23 cellular contexts compared by ENCODE assay signal in genomic region chr3:37925157-37925556, GRCh38.
A peak's percentile ranks its signal among the peaks of the same experiment; 100 is the strongest.
DNase-seq lines count a peak whose midpoint lies in the region; ATAC-seq and TF ChIP-seq lines count a peak whose summit lies in the region.
"Had no signal": no experiment of that assay in that cellular context is flagged by ENCODE, and none has a peak within 500 bp of the region (broad histone marks: within the 10 kb centered on the region; RNA-seq: fewer than 3 reads in every experiment).

No MANE protein-coding gene starts in this region.

- peaks cover 0 to 10% of the 10 kb centered on the region in 2 experiments for H3K36me3 ChIP-seq in SK-N-SH (replicated peaks in 1 of 2; ENCODE audit: control insufficient read depth in 1 of 2, insufficient read depth in 2 of 2, low read length in 1 of 2)
- no peaks in the 10 kb centered on the region for H3K36me3 ChIP-seq in thoracic aorta
- H3K36me3 ChIP-seq: brain microvascular endothelial cell, HAP-1 had no signal

- H3K27me3 ChIP-seq in SK-N-SH (ENCODE audit: insufficient read depth) = no peaks in the 10 kb centered on the region
- H3K27me3 ChIP-seq in thoracic aorta (replicated peaks; ENCODE audit: insufficient read depth) = no peaks in the 10 kb centered on the region
- H3K27me3 ChIP-seq: brain microvascular endothelial cell had no signal

- no peak overlapping the region for H3K4me2 ChIP-seq in SK-N-SH

- H3K4me3 ChIP-seq in SK-N-SH (ENCODE audit: low read depth in 2 of 2, low read length in 1 of 2) (no peak overlapping the region), thoracic aorta (no peak overlapping the region)
- H3K4me3 ChIP-seq: HAP-1 had no signal

- H3K9ac ChIP-seq in SK-N-SH = no peak overlapping the region

- no peak for DNase-seq in SK-N-SH
- no peak for DNase-seq in caudate nucleus (lab: John Stamatoyannopoulos, UW)
- DNase-seq in mesenteric fat pad (ENCODE audit: low spot score) = peak; percentile 28
- no peak for DNase-seq in thoracic aorta (ENCODE audit: low spot score)
- no peak for DNase-seq in effector memory CD8-positive, alpha-beta T cell
- DNase-seq in NCI-H446 treated with DMSO at 0.1 percent for 48 hours (lab: John Stamatoyannopoulos, UW) = no peak
- DNase-seq in NCI-H748 (lab: John Stamatoyannopoulos, UW; ENCODE audit: unreplicated experiment) = no peak
- DNase-seq: activated B cell treated with CpG ODN at 0.5 μM for 24 hours; activated CD8-positive, alpha-beta T cell treated with anti-CD3 and anti-CD28 coated beads, Interleukin-2, amount 10 ng/mL, durations not matched to agents 7 days and 5 days; activated T-cell treated with anti-CD3 and anti-CD28 coated beads, Interleukin-2, amount 50 U/mL, for 4 hours; AML-193; brain microvascular endothelial cell; head of caudate nucleus; KBM-7; mesendoderm; NCI-H2029 treated with DMSO at 0.1 percent for 48 hours; NCI-H524; retina; SHP77 had no signal

- H3K27me3 Mint-ChIP-seq in effector memory CD8-positive, alpha-beta T cell = peaks cover 0 to 8% of the 10 kb centered on the region in 2 donors
- H3K27me3 Mint-ChIP-seq: activated B cell treated with CpG ODN at 0.5 μM for 24 hours; activated naive CD4-positive, alpha-beta T cell treated with anti-CD3 and anti-CD28 coated beads, Interleukin-2, amount 50 U/mL, for 24 hours; stimulated activated naive CD8-positive, alpha-beta T cell treated with anti-CD3 and anti-CD28 coated beads, Interleukin-15, Interleukin-2, amounts not matched to agents 100 ng/mL and 50 ng/mL, for 24 hours had no signal

- peaks cover 60% of the 10 kb centered on the region for H3K79me2 ChIP-seq in SK-N-SH (ENCODE audit: insufficient read depth)

- H3K9me2 ChIP-seq in SK-N-SH = no peaks in the 10 kb centered on the region

- TF ChIP-seq CTCF in SK-N-SH (IDR thresholded peaks at IDR 0.05) (no peak), thoracic aorta (IDR thresholded peaks at IDR 0.05) (no peak)

- no peaks in the 10 kb centered on the region for H3F3A ChIP-seq in SK-N-SH (replicated peaks; ENCODE audit: insufficient read depth)

- no peaks in the 10 kb centered on the region for H3K9me3 ChIP-seq in SK-N-SH
- no peaks in the 10 kb centered on the region for H3K9me3 ChIP-seq in thoracic aorta
- H3K9me3 ChIP-seq: HAP-1 had no signal

- H3K4me1 ChIP-seq in SK-N-SH (ENCODE audit: control insufficient read depth in 1 of 2, insufficient read depth in 2 of 2, low read depth in 1 of 2, low read length in 1 of 2) = peaks cover 20 to 41% of the 10 kb centered on the region in 2 experiments; a peak in 3 of 4 replicates
- H3K4me1 ChIP-seq in thoracic aorta (ENCODE audit: control insufficient read depth in 1 of 2, low read depth in 2 of 2) = peaks cover 43 to 83% of the 10 kb centered on the region in 2 donors
- H3K4me1 ChIP-seq: HAP-1 had no signal

- CTCF ChIA-PET in SK-N-SH (lab: Yijun Ruan, JAX) = interaction anchor here (2.4 kb wide), 1 partner anchor 10 kb away, joined by 7 read pairs; no protein-coding TSS in a partner anchor

- POLR2A ChIA-PET in SK-N-SH (lab: Yijun Ruan, JAX) = no interaction called here

- no peak for TF ChIP-seq RAD21 in SK-N-SH (IDR thresholded peaks at IDR 0.05; ENCODE audit: low read length)

- H3K27ac ChIP-seq in SK-N-SH (ENCODE audit: low read depth in 2 of 2, low read length in 1 of 2) (no peak overlapping the region; a peak in 1 of 4 replicates), caudate nucleus (ENCODE audit: low read depth, low read length) (peak overlapping the region; percentile 72), thoracic aorta (peak overlapping the region; percentile 76 to 83)
- H3K27ac ChIP-seq: brain microvascular endothelial cell had no signal

- no peak for ATAC-seq in thoracic aorta (ENCODE audit: insufficient number of reproducible peaks, low FRiP score, low read depth)
- ATAC-seq in effector memory CD8-positive, alpha-beta T cell (replicated peaks) = no peak
- ATAC-seq: activated CD8-positive, alpha-beta T cell treated with anti-CD3 and anti-CD28 coated beads, Interleukin-2, amount 10 ng/mL, durations not matched to agents 7 days and 5 days; activated T-cell treated with anti-CD3 and anti-CD28 coated beads, Interleukin-2, amount 50 U/mL, for 4 hours had no signal

- no peaks in the 10 kb centered on the region for H3K36me3 Mint-ChIP-seq in effector memory CD8-positive, alpha-beta T cell (ENCODE audit: insufficient read depth)

- no peaks in the 10 kb centered on the region for H4K20me1 ChIP-seq in SK-N-SH (ENCODE audit: insufficient read depth)

- no peak overlapping the region for H3K27ac Mint-ChIP-seq in effector memory CD8-positive, alpha-beta T cell
- H3K27ac Mint-ChIP-seq: activated B cell treated with CpG ODN at 0.5 μM for 24 hours; activated CD8-positive, alpha-beta T cell treated with anti-CD3 and anti-CD28 coated beads, Interleukin-2, amount 10 ng/mL, durations not matched to agents 7 days and 5 days; activated naive CD4-positive, alpha-beta T cell treated with anti-CD3 and anti-CD28 coated beads, Interleukin-2, amount 50 U/mL, for 24 hours; stimulated activated naive CD8-positive, alpha-beta T cell treated with anti-CD3 and anti-CD28 coated beads, Interleukin-15, Interleukin-2, amounts not matched to agents 100 ng/mL and 50 ng/mL, for 24 hours; T-helper 1 cell treated with Interleukin-12 subunit alpha and Interleukin-12 subunit beta and Interleukin-4 antibody, amounts not matched to agents 30 μg/mL and 1 μg/mL, for 36 hours had no signal

- no peak for TF ChIP-seq EP300 in SK-N-SH (IDR thresholded peaks at IDR 0.05; ENCODE audit: borderline replicate concordance in 1 of 2, low read depth in 1 of 2, low read length in 1 of 2)

- H3K9me3 Mint-ChIP-seq in effector memory CD8-positive, alpha-beta T cell = no peaks in the 10 kb centered on the region
- H3K9me3 Mint-ChIP-seq: activated T-cell treated with anti-CD3 and anti-CD28 coated beads, Interleukin-2, amount 50 U/mL, for 4 hours had no signal

- H3K4me1 Mint-ChIP-seq in effector memory CD8-positive, alpha-beta T cell (ENCODE audit: low read depth in 2 of 2) = no peaks in the 10 kb centered on the region
- H3K4me1 Mint-ChIP-seq: activated B cell treated with CpG ODN at 0.5 μM for 24 hours; activated naive CD4-positive, alpha-beta T cell treated with anti-CD3 and anti-CD28 coated beads, Interleukin-2, amount 50 U/mL, for 24 hours had no signal

- no peak overlapping the region for H2AFZ ChIP-seq in SK-N-SH (ENCODE audit: low read depth)

- 58% methylated on average over 2 of the region's 2 CpGs for WGBS in SK-N-SH (ENCODE audit: low lambda C conversion rate)

- no peak overlapping the region for H3K4me3 Mint-ChIP-seq in effector memory CD8-positive, alpha-beta T cell
- H3K4me3 Mint-ChIP-seq: activated B cell treated with CpG ODN at 0.5 μM for 24 hours; activated CD8-positive, alpha-beta T cell treated with anti-CD3 and anti-CD28 coated beads, Interleukin-2, amount 10 ng/mL, durations not matched to agents 7 days and 5 days; activated naive CD4-positive, alpha-beta T cell treated with anti-CD3 and anti-CD28 coated beads, Interleukin-2, amount 50 U/mL, for 24 hours; activated T-cell treated with anti-CD3 and anti-CD28 coated beads, Interleukin-2, amount 50 U/mL, for 4 hours; stimulated activated naive CD8-positive, alpha-beta T cell treated with anti-CD3 and anti-CD28 coated beads, Interleukin-15, Interleukin-2, amounts not matched to agents 100 ng/mL and 50 ng/mL, for 24 hours; T-helper 1 cell treated with Interleukin-12 subunit alpha and Interleukin-12 subunit beta and Interleukin-4 antibody, amounts not matched to agents 30 μg/mL and 1 μg/mL, for 36 hours had no signal

TF ChIP-seq in SK-N-SH, 30 proteins besides CTCF, POLR2A, EP300 and RAD21:
- TF ChIP-seq, protein P1, sequence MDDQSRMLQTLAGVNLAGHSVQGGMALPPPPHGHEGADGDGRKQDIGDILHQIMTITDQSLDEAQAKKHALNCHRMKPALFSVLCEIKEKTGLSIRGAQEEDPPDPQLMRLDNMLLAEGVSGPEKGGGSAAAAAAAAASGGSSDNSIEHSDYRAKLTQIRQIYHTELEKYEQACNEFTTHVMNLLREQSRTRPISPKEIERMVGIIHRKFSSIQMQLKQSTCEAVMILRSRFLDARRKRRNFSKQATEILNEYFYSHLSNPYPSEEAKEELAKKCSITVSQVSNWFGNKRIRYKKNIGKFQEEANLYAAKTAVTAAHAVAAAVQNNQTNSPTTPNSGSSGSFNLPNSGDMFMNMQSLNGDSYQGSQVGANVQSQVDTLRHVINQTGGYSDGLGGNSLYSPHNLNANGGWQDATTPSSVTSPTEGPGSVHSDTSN (IDR thresholded peaks at IDR 0.05) = peak; percentile 5; the same call in 1 of the 2 replicates
- no peak for TF ChIP-seq NFIC (IDR thresholded peaks at IDR 0.05; ENCODE audit: borderline replicate concordance)

Comparison
In these comparisons a context has a peak if more than half of its experiments do, and no peak if none do; other contexts are left out.
1. H3K27ac ChIP-seq: peak in caudate nucleus (single experiment) and thoracic aorta (2 of 2); none in SK-N-SH (0 of 2).